1 cellular context compared by ENCODE assay signal in the genomic region with DNA sequence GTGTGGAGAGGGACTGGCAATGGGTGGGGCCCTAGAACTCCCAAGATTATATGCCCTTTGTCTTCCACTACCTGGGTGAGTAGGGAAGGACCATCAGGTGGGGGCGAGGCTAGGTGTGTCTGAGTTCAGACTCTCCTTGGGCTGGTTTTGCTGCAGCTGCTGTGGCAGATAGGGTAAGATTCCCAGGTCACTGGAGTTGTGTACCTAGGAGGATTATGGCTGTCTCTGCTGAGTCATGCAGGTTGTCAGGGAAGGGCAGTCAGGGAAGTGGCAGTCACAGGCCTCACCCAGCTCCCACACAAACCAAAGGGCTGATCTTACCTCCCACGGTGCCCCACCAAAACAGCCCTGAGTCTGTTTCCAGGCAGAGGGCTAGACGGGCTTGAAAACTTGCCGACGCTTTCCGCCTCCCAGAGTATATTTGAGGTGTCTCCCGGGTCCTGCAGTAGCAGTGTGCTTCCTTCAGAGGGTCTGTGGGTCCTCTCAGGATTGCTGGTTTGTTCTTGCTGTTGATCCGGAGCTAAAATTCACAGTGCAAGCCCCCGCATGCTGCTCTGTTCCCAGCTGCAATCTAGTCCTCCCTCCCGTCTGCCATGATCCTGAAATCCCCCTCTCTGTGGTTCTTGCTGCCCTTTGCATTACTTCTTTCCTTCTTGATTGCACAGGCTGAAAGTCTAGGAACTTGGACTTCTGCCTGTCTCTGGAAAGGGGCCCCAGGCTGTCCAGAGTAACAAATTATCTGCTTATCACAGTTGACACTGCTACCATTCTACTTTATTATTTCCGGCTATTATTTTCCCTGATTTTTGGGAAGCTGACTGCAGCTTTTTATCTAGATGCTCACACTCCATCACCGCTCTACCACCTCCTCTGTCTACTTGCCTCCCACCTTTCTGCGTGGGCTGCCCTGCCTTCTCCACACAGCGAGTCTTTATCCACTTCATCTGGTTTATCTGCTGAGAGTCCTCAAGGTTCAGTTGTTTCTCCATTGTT.
TF ChIP-seq lines count a peak whose summit lies in the region.

No MANE protein-coding gene starts in this region.

TF ChIP-seq in HepG2, 621 proteins besides CTCF, POLR2A, EP300 and RAD21:
- TF ChIP-seq, protein P1, sequence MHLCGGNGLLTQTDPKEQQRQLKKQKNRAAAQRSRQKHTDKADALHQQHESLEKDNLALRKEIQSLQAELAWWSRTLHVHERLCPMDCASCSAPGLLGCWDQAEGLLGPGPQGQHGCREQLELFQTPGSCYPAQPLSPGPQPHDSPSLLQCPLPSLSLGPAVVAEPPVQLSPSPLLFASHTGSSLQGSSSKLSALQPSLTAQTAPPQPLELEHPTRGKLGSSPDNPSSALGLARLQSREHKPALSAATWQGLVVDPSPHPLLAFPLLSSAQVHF (CRISPR knock-in tag; IDR thresholded peaks at IDR 0.05): no peak
- peak; percentile 35; the same call in 1 of the 2 replicates for TF ChIP-seq ZNF564 (CRISPR knock-in tag; IDR thresholded peaks at IDR 0.05)
